ENCODE assay signal across 1 cellular context in genomic region chr7:47495269-47495875, GRCh38.
TF ChIP-seq lines count a peak whose summit lies in the region.

No MANE protein-coding gene starts in this region.

TF ChIP-seq in GM23338, 12 proteins besides CTCF, POLR2A, EP300 and RAD21 (continued from another document):
- TF ChIP-seq, protein P1, sequence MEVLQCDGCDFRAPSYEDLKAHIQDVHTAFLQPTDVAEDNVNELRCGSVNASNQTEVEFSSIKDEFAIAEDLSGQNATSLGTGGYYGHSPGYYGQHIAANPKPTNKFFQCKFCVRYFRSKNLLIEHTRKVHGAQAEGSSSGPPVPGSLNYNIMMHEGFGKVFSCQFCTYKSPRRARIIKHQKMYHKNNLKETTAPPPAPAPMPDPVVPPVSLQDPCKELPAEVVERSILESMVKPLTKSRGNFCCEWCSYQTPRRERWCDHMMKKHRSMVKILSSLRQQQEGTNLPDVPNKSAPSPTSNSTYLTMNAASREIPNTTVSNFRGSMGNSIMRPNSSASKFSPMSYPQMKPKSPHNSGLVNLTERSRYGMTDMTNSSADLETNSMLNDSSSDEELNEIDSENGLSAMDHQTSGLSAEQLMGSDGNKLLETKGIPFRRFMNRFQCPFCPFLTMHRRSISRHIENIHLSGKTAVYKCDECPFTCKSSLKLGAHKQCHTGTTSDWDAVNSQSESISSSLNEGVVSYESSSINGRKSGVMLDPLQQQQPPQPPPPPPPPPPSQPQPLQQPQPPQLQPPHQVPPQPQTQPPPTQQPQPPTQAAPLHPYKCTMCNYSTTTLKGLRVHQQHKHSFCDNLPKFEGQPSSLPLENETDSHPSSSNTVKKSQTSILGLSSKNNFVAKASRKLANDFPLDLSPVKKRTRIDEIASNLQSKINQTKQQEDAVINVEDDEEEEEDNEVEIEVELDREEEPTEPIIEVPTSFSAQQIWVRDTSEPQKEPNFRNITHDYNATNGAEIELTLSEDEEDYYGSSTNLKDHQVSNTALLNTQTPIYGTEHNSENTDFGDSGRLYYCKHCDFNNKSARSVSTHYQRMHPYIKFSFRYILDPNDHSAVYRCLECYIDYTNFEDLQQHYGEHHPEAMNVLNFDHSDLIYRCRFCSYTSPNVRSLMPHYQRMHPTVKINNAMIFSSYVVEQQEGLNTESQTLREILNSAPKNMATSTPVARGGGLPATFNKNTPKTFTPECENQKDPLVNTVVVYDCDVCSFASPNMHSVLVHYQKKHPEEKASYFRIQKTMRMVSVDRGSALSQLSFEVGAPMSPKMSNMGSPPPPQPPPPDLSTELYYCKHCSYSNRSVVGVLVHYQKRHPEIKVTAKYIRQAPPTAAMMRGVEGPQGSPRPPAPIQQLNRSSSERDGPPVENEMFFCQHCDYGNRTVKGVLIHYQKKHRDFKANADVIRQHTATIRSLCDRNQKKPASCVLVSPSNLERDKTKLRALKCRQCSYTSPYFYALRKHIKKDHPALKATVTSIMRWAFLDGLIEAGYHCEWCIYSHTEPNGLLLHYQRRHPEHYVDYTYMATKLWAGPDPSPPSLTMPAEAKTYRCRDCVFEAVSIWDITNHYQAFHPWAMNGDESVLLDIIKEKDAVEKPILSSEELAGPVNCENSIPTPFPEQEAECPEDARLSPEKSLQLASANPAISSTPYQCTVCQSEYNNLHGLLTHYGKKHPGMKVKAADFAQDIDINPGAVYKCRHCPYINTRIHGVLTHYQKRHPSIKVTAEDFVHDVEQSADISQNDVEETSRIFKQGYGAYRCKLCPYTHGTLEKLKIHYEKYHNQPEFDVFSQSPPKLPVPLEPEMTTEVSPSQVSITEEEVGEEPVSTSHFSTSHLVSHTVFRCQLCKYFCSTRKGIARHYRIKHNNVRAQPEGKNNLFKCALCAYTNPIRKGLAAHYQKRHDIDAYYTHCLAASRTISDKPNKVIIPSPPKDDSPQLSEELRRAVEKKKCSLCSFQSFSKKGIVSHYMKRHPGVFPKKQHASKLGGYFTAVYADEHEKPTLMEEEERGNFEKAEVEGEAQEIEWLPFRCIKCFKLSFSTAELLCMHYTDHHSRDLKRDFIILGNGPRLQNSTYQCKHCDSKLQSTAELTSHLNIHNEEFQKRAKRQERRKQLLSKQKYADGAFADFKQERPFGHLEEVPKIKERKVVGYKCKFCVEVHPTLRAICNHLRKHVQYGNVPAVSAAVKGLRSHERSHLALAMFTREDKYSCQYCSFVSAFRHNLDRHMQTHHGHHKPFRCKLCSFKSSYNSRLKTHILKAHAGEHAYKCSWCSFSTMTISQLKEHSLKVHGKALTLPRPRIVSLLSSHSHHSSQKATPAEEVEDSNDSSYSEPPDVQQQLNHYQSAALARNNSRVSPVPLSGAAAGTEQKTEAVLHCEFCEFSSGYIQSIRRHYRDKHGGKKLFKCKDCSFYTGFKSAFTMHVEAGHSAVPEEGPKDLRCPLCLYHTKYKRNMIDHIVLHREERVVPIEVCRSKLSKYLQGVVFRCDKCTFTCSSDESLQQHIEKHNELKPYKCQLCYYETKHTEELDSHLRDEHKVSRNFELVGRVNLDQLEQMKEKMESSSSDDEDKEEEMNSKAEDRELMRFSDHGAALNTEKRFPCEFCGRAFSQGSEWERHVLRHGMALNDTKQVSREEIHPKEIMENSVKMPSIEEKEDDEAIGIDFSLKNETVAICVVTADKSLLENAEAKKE (CRISPR knock-in tag; IDR thresholded peaks at IDR 0.05): no peak
- TF ChIP-seq JUNB (IDR thresholded peaks at IDR 0.05; ENCODE audit: unreplicated experiment) (no peak), ZNF114 (CRISPR knock-in tag; IDR thresholded peaks at IDR 0.05) (no peak), CREB1 (CRISPR knock-in tag; IDR thresholded peaks at IDR 0.05; ENCODE audit: low read depth) (no peak), ZNF331 (CRISPR knock-in tag; IDR thresholded peaks at IDR 0.05; ENCODE audit: low read depth) (no peak), POLR2AphosphoS5 (IDR thresholded peaks at IDR 0.05; ENCODE audit: low read depth) (no peak), STAT1 (IDR thresholded peaks at IDR 0.05; ENCODE audit: unreplicated experiment) (no peak)
- TF ChIP-seq, protein P2, sequence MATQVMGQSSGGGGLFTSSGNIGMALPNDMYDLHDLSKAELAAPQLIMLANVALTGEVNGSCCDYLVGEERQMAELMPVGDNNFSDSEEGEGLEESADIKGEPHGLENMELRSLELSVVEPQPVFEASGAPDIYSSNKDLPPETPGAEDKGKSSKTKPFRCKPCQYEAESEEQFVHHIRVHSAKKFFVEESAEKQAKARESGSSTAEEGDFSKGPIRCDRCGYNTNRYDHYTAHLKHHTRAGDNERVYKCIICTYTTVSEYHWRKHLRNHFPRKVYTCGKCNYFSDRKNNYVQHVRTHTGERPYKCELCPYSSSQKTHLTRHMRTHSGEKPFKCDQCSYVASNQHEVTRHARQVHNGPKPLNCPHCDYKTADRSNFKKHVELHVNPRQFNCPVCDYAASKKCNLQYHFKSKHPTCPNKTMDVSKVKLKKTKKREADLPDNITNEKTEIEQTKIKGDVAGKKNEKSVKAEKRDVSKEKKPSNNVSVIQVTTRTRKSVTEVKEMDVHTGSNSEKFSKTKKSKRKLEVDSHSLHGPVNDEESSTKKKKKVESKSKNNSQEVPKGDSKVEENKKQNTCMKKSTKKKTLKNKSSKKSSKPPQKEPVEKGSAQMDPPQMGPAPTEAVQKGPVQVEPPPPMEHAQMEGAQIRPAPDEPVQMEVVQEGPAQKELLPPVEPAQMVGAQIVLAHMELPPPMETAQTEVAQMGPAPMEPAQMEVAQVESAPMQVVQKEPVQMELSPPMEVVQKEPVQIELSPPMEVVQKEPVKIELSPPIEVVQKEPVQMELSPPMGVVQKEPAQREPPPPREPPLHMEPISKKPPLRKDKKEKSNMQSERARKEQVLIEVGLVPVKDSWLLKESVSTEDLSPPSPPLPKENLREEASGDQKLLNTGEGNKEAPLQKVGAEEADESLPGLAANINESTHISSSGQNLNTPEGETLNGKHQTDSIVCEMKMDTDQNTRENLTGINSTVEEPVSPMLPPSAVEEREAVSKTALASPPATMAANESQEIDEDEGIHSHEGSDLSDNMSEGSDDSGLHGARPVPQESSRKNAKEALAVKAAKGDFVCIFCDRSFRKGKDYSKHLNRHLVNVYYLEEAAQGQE (IDR thresholded peaks at IDR 0.05; ENCODE audit: unreplicated experiment): no peak
